Comparison of ENCODE assay signal across 10 cellular contexts in genomic region chr1:17587693-17588047, GRCh38. TPM values are rescaled to one million over a fixed set of nuclear protein-coding genes. Genes with fewer than 3 reads are reported as not detected.
DNase-seq lines count a peak whose midpoint lies in the region; ATAC-seq, FAIRE-seq and TF ChIP-seq lines count a peak whose summit lies in the region.
"Had no signal": no experiment of that assay in that cellular context is flagged by ENCODE, and none has a peak within 500 bp of the region (broad histone marks: within the 10 kb centered on the region; RNA-seq: fewer than 3 reads in every experiment).

No MANE protein-coding gene starts in this region.

- TF ChIP-seq POLR2A in A549 (IDR thresholded peaks at IDR 0.05; ENCODE audit: low read length): no peak

- H3K9me3 ChIP-seq in A549 (no peaks in the 10 kb centered on the region), MG63 (no peaks in the 10 kb centered on the region), esophagus (ENCODE audit: control insufficient read depth in 2 of 2, insufficient read depth in 1 of 2, low read depth in 1 of 2, low read length in 1 of 2) (no peaks in the 10 kb centered on the region), mucosa of rectum (ENCODE audit: control insufficient read depth in 2 of 2, low read length in 2 of 2) (no peaks in the 10 kb centered on the region)

- H3K4me1 ChIP-seq in A549 (peaks cover 51% of the 10 kb centered on the region), esophagus (ENCODE audit: control insufficient read depth in 2 of 2, insufficient read depth in 2 of 2, low read length in 1 of 2) (peaks cover 6 to 9% of the 10 kb centered on the region in 2 donors), mucosa of rectum (ENCODE audit: control insufficient read depth in 2 of 2, insufficient read depth in 2 of 2, low read length in 2 of 2) (peaks cover 55 to 57% of the 10 kb centered on the region in 2 donors)

- DNase-seq in A549 (ENCODE audit: low read depth in 1 of 2, low spot score in 1 of 2): peak in 1 of 2 experiments; percentile 16
- DNase-seq in MG63: peak; percentile 83
- no peak for DNase-seq in activated CD8-positive, alpha-beta memory T cell treated with anti-CD3 and anti-CD28 coated beads, Interleukin-2, amount 50 U/mL, for 48 hours
- DNase-seq in NCI-H524 (lab: John Stamatoyannopoulos, UW): no peak
- DNase-seq: activated B cell treated with CpG ODN at 0.5 μM for 24 hours, dermis blood vessel endothelial cell had no signal

- POLR2A ChIA-PET in A549 (lab: Yijun Ruan, JAX): no interaction called here

- H3K36me3 ChIP-seq in MG63: no peaks in the 10 kb centered on the region; the same call in 1 of the 2 replicates
- peaks cover 0 to 20% of the 10 kb centered on the region in 2 donors for H3K36me3 ChIP-seq in esophagus (ENCODE audit: control insufficient read depth in 2 of 2, insufficient read depth in 2 of 2, low read length in 1 of 2)
- peaks cover 11 to 22% of the 10 kb centered on the region in 2 donors for H3K36me3 ChIP-seq in mucosa of rectum (ENCODE audit: control insufficient read depth in 2 of 2, insufficient read depth in 2 of 2, low read length in 2 of 2)

- FAIRE-seq in A549 (lab: Jason Lieb, UNC): no peak

- H3K4me2 ChIP-seq in A549: peak overlapping the region; percentile 78

- no peak for TF ChIP-seq CTCF in A549 (IDR thresholded peaks at IDR 0.05)

- WGBS in A549 (ENCODE audit: missing lambda C conversion rate): 78% methylated on average over 3 of the region's 3 CpGs
- WGBS in esophagus, 2 donors: 62 to 73% methylated on average over 3 of the region's 3 CpGs

- H3K27ac ChIP-seq in A549 (peak overlapping the region; percentile 73 to 91), esophagus (ENCODE audit: low read depth in 2 of 2, low read length in 1 of 2) (peak overlapping the region; percentile 16 to 54), mucosa of rectum (ENCODE audit: low read depth in 2 of 2, low read length in 2 of 2) (peak overlapping the region; percentile 95 to 96)

- H3K27me3 ChIP-seq in MG63: no peaks in the 10 kb centered on the region
- H3K27me3 ChIP-seq in esophagus (ENCODE audit: control insufficient read depth in 1 of 2, insufficient read depth in 2 of 2, low read length in 2 of 2): no peaks in the 10 kb centered on the region
- H3K27me3 ChIP-seq in mucosa of rectum (ENCODE audit: control insufficient read depth in 2 of 2, insufficient read depth in 2 of 2, low read length in 2 of 2): no peaks in the 10 kb centered on the region

- ATAC-seq in A549: peak; percentile 4 to 34; a peak in 3 of 6 replicates
- no peak for ATAC-seq in HG03039 (IDR thresholded peaks at IDR 0.05; ENCODE audit: unreplicated experiment)
- ATAC-seq in HG02970 (IDR thresholded peaks at IDR 0.05; ENCODE audit: low FRiP score, unreplicated experiment): no peak

- TF ChIP-seq RAD21 in A549 (conservative IDR thresholded peaks at IDR 0.05 in 1 of 2, IDR thresholded peaks at IDR 0.05 in 1 of 2): no peak

- CTCF ChIA-PET in A549 (lab: Yijun Ruan, JAX): interaction anchor here (1.0 to 3.4 kb wide), 3 partner anchors 11 to 85 kb away, joined by 3 to 25 read pairs (median 17); no protein-coding TSS in a partner anchor

- no peak for TF ChIP-seq EP300 in A549 (IDR thresholded peaks at IDR 0.05)

- H3K9ac ChIP-seq in mucosa of rectum (ENCODE audit: low read depth in 1 of 2, low read length in 2 of 2): peak overlapping the region; percentile 64 to 76

- H3K4me3 ChIP-seq in A549 (no peak overlapping the region), MG63 (no peak overlapping the region), esophagus (ENCODE audit: low read depth in 1 of 2, low read length in 2 of 2) (no peak overlapping the region), mucosa of rectum (ENCODE audit: low read length in 2 of 2) (no peak overlapping the region)

TF ChIP-seq in A549, 52 proteins besides CTCF, POLR2A, EP300 and RAD21:
- TF ChIP-seq EHMT2 (IDR thresholded peaks at IDR 0.05; ENCODE audit: low read depth) (no peak), MYC (IDR thresholded peaks at IDR 0.05; ENCODE audit: borderline replicate concordance, low read length) (no peak), TP53 (CRISPR knock-in tag; IDR thresholded peaks at IDR 0.05) (no peak), GATA3 (IDR thresholded peaks at IDR 0.05; ENCODE audit: borderline replicate concordance) (no peak), MAFK (IDR thresholded peaks at IDR 0.05; ENCODE audit: partially characterized antibody) (no peak), FOSL2 (IDR thresholded peaks at IDR 0.05) (no peak), FOSL2 (CRISPR knock-in tag; IDR thresholded peaks at IDR 0.05) (no peak), HEYL (CRISPR knock-in tag; IDR thresholded peaks at IDR 0.05) (no peak)

RNA-seq across cellular contexts. Expression of gene ARHGEF10L, which starts 48.2 kb away (rescaled TPM):
- polyA plus RNA-seq in A549 (2011; rRNA removed) (3.5 and 4.1 TPM in 2 replicates), A549 (2017; fragmentation: RNase III; extraction: RNeasy Plus Mini Kit Qiagen cat#74134 plus additional on column Dnase treatment) (4.1 to 5.2 TPM (median 4.4 TPM) in 3 replicates), esophagus (10 to 100 TPM; 39.1 to 64.4 TPM)
- 5.9 and 8.0 TPM in 2 replicates for polyA plus RNA-seq in A549 (2012; cell fraction: cytosol; rRNA removed)
- 15.0 and 18.0 TPM in 2 replicates for polyA plus RNA-seq in A549 (2012; cell fraction: nucleus; rRNA removed)
- polyA minus RNA-seq in A549 (2011; rRNA and poly(A)+ RNA removed): 7.6 and 10.9 TPM in 2 replicates
- 7.6 and 15.9 TPM in 2 replicates for total RNA-seq in MG63 (2014; rRNA removed; shearing (Covaris generic); ENCODE audit: low replicate concordance)

Comparison
In these comparisons a context has a peak if more than half of its experiments do, and no peak if none do; other contexts are left out.
1. ATAC-seq: peak in A549 (2 of 2); none in HG03039 (single experiment) and HG02970 (single experiment).
2. H3K27ac ChIP-seq: peak in every context shown above with its lines; median percentile 96 in mucosa of rectum; 82 in A549; 35 in esophagus.